ENCODE assay signal across 8 cellular contexts in genomic region chrX:56563231-56564116, GRCh38. TPM values are rescaled to one million over a fixed set of nuclear protein-coding genes. Genes with fewer than 3 reads are reported as not detected.
DNase-seq lines count a peak whose midpoint lies in the region; ATAC-seq and TF ChIP-seq lines count a peak whose summit lies in the region.

UBQLN2 (plus strand) TSS chrX:56563627; CDS start chrX:56563874, 247 bp downstream.

- peaks cover 28% of the 10 kb centered on the region for H3K4me1 Mint-ChIP-seq in activated B cell treated with CpG ODN at 0.5 μM for 24 hours

- ATAC-seq in HG03095 (IDR thresholded peaks at IDR 0.05; ENCODE audit: unreplicated experiment) (peak; percentile 61), activated B cell treated with CpG ODN at 0.5 μM for 24 hours (ENCODE audit: low read depth) (peak; percentile 87)

- peak; percentile 66 for TF ChIP-seq POLR2A in GM18526 (IDR thresholded peaks at IDR 0.05; ENCODE audit: extremely low read depth, insufficient read length)

- intact Hi-C loops in activated B cell treated with CpG ODN at 0.5 μM for 24 hours (cut with micrococcal nuclease): loop anchor here (2.0 to 10.0 kb wide), 7 partner anchors 165 to 1399 kb away; partner anchors contain the start of genes NBDY, RRAGB and ZXDB

- POLR2A ChIA-PET in activated B cell treated with CpG ODN at 0.5 μM for 24 hours (lab: Charles Lee): interaction anchor here (0.6 to 2.4 kb wide), 3 partner anchors 165 to 1927 kb away, joined by 3 to 7 read pairs (median 3); partner anchors contain the start of gene MAGEH1

- H3K27me3 Mint-ChIP-seq in activated B cell treated with CpG ODN at 0.5 μM for 24 hours: no peaks in the 10 kb centered on the region

- peak within 1 kb of the TSS; percentile 96 for H3K27ac Mint-ChIP-seq in activated B cell treated with CpG ODN at 0.5 μM for 24 hours

- peak within 1 kb of the TSS; percentile 58 to 66 for H3K4me3 ChIP-seq in cardiac fibroblast (replicated peaks in 1 of 2; ENCODE audit: low read depth in 2 of 2, low read length in 2 of 2)

- no peaks in the 10 kb centered on the region for H3K9me3 Mint-ChIP-seq in activated B cell treated with CpG ODN at 0.5 μM for 24 hours

- TF ChIP-seq CTCF in activated B cell treated with CpG ODN at 0.5 μM for 24 hours (IDR thresholded peaks at IDR 0.05) (no peak), cardiac fibroblast (IDR thresholded peaks at IDR 0.05; ENCODE audit: low read depth, low read length) (peak; percentile 23)

- peak within 1 kb of the TSS; percentile 88 for H3K4me3 Mint-ChIP-seq in activated B cell treated with CpG ODN at 0.5 μM for 24 hours

- CTCF ChIA-PET in activated B cell treated with CpG ODN at 0.5 μM for 24 hours (lab: Charles Lee): no interaction called here

- H3K36me3 Mint-ChIP-seq in activated B cell treated with CpG ODN at 0.5 μM for 24 hours (ENCODE audit: low read depth): peaks cover 7% of the 10 kb centered on the region

- DNase-seq in A172 (ENCODE audit: low spot score): peak; percentile 53
- peak; percentile 8 for DNase-seq in NCI-H2196 treated with DMSO at 0.1 percent for 48 hours (lab: John Stamatoyannopoulos, UW; ENCODE audit: unreplicated experiment)
- DNase-seq in activated B cell treated with CpG ODN at 0.5 μM for 24 hours: peak; percentile 61
- DNase-seq in cardiac fibroblast (ENCODE audit: low read depth in 2 of 2): peak; percentile 79 to 88
- DNase-seq in islet precursor cell: peak; percentile 85
- peak; percentile 53 to 73 (median 69) for DNase-seq in stimulated activated CD4-positive, alpha-beta T cell treated with anti-CD3 and anti-CD28 coated beads, Interleukin-12 subunit alpha, Interleukin-12 subunit beta, amount 100 ng/mL, for 48 hours (ENCODE audit: low read depth in 2 of 3, low spot score in 1 of 3)

RNA-seq across cellular contexts. Expression of gene UBQLN2, which starts in this region (rescaled TPM):
- total RNA-seq in A172 (2014; rRNA removed; shearing (Covaris generic)): 11.9 and 12.4 TPM in 2 replicates
- total RNA-seq in activated B cell treated with CpG ODN at 0.5 μM for 24 hours: 21.3 and 26.6 TPM in 2 replicates

Comparison
In these comparisons a context has a peak if more than half of its experiments do, and no peak if none do; other contexts are left out.
1. Peak in every context shown above with its lines: DNase-seq, ATAC-seq and H3K4me3 ChIP-seq.
2. DNase-seq: peak in every context shown above with its lines; median percentile 85 in islet precursor cell; 84 in cardiac fibroblast; 69 in stimulated activated CD4-positive, alpha-beta T cell treated with anti-CD3 and anti-CD28 coated beads, Interleukin-12 subunit alpha, Interleukin-12 subunit beta, amount 100 ng/mL, for 48 hours; 61 in activated B cell treated with CpG ODN at 0.5 μM for 24 hours; 53 in A172; 8 in NCI-H2196 treated with DMSO at 0.1 percent for 48 hours.